Comparison of ENCODE assay signal across 1 cellular context in the genomic region with DNA sequence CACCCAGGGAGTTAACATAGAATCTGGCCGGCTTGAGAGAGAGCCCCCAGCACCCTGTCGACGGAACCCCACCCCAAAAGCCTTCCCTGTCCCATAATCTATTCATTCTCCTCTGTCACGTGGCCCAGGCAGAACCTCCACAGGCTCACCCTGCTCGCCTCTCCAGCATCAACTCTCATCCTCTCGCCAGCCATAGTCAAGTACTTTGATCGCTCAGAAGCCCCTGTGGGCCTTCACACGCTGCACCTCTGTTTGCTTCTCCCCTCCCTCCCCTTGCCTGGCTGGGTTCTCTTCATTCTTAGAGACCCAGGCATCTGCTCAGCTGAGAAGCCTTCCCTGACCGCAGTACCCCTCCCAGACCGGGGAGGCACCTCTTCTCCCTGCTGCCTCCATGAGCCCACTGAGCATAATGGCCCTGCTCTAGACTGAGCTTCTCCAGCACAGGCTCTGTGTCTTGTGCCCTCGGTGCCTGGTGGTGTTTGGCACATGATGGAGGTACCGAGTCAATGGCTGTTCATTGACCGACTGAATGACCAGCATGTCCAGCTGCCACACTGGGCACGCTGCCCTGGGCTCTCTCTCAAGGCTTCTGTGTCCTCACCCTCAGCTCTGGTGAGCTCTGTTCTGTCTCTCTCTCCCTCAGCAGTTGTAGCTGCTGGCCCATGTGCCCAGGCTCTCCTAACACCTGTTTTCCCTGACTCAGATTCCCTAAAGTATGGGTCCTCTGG.
TF ChIP-seq lines count a peak whose summit lies in the region.

No MANE protein-coding gene starts in this region.

TF ChIP-seq in GM23338, 12 proteins besides CTCF, POLR2A, EP300 and RAD21 (continued from another document):
- no peak for TF ChIP-seq EZH2phosphoT487 (IDR thresholded peaks at IDR 0.05; ENCODE audit: unreplicated experiment)
- TF ChIP-seq, protein P1, sequence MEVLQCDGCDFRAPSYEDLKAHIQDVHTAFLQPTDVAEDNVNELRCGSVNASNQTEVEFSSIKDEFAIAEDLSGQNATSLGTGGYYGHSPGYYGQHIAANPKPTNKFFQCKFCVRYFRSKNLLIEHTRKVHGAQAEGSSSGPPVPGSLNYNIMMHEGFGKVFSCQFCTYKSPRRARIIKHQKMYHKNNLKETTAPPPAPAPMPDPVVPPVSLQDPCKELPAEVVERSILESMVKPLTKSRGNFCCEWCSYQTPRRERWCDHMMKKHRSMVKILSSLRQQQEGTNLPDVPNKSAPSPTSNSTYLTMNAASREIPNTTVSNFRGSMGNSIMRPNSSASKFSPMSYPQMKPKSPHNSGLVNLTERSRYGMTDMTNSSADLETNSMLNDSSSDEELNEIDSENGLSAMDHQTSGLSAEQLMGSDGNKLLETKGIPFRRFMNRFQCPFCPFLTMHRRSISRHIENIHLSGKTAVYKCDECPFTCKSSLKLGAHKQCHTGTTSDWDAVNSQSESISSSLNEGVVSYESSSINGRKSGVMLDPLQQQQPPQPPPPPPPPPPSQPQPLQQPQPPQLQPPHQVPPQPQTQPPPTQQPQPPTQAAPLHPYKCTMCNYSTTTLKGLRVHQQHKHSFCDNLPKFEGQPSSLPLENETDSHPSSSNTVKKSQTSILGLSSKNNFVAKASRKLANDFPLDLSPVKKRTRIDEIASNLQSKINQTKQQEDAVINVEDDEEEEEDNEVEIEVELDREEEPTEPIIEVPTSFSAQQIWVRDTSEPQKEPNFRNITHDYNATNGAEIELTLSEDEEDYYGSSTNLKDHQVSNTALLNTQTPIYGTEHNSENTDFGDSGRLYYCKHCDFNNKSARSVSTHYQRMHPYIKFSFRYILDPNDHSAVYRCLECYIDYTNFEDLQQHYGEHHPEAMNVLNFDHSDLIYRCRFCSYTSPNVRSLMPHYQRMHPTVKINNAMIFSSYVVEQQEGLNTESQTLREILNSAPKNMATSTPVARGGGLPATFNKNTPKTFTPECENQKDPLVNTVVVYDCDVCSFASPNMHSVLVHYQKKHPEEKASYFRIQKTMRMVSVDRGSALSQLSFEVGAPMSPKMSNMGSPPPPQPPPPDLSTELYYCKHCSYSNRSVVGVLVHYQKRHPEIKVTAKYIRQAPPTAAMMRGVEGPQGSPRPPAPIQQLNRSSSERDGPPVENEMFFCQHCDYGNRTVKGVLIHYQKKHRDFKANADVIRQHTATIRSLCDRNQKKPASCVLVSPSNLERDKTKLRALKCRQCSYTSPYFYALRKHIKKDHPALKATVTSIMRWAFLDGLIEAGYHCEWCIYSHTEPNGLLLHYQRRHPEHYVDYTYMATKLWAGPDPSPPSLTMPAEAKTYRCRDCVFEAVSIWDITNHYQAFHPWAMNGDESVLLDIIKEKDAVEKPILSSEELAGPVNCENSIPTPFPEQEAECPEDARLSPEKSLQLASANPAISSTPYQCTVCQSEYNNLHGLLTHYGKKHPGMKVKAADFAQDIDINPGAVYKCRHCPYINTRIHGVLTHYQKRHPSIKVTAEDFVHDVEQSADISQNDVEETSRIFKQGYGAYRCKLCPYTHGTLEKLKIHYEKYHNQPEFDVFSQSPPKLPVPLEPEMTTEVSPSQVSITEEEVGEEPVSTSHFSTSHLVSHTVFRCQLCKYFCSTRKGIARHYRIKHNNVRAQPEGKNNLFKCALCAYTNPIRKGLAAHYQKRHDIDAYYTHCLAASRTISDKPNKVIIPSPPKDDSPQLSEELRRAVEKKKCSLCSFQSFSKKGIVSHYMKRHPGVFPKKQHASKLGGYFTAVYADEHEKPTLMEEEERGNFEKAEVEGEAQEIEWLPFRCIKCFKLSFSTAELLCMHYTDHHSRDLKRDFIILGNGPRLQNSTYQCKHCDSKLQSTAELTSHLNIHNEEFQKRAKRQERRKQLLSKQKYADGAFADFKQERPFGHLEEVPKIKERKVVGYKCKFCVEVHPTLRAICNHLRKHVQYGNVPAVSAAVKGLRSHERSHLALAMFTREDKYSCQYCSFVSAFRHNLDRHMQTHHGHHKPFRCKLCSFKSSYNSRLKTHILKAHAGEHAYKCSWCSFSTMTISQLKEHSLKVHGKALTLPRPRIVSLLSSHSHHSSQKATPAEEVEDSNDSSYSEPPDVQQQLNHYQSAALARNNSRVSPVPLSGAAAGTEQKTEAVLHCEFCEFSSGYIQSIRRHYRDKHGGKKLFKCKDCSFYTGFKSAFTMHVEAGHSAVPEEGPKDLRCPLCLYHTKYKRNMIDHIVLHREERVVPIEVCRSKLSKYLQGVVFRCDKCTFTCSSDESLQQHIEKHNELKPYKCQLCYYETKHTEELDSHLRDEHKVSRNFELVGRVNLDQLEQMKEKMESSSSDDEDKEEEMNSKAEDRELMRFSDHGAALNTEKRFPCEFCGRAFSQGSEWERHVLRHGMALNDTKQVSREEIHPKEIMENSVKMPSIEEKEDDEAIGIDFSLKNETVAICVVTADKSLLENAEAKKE (CRISPR knock-in tag; IDR thresholded peaks at IDR 0.05) = no peak
- TF ChIP-seq, protein P2, sequence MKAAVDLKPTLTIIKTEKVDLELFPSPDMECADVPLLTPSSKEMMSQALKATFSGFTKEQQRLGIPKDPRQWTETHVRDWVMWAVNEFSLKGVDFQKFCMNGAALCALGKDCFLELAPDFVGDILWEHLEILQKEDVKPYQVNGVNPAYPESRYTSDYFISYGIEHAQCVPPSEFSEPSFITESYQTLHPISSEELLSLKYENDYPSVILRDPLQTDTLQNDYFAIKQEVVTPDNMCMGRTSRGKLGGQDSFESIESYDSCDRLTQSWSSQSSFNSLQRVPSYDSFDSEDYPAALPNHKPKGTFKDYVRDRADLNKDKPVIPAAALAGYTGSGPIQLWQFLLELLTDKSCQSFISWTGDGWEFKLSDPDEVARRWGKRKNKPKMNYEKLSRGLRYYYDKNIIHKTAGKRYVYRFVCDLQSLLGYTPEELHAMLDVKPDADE (IDR thresholded peaks at IDR 0.05) = no peak
- no peak for TF ChIP-seq EZH2 (IDR thresholded peaks at IDR 0.05; ENCODE audit: low read depth, unreplicated experiment)
- TF ChIP-seq ZNF114 (CRISPR knock-in tag; IDR thresholded peaks at IDR 0.05) = no peak
- TF ChIP-seq, protein P3, sequence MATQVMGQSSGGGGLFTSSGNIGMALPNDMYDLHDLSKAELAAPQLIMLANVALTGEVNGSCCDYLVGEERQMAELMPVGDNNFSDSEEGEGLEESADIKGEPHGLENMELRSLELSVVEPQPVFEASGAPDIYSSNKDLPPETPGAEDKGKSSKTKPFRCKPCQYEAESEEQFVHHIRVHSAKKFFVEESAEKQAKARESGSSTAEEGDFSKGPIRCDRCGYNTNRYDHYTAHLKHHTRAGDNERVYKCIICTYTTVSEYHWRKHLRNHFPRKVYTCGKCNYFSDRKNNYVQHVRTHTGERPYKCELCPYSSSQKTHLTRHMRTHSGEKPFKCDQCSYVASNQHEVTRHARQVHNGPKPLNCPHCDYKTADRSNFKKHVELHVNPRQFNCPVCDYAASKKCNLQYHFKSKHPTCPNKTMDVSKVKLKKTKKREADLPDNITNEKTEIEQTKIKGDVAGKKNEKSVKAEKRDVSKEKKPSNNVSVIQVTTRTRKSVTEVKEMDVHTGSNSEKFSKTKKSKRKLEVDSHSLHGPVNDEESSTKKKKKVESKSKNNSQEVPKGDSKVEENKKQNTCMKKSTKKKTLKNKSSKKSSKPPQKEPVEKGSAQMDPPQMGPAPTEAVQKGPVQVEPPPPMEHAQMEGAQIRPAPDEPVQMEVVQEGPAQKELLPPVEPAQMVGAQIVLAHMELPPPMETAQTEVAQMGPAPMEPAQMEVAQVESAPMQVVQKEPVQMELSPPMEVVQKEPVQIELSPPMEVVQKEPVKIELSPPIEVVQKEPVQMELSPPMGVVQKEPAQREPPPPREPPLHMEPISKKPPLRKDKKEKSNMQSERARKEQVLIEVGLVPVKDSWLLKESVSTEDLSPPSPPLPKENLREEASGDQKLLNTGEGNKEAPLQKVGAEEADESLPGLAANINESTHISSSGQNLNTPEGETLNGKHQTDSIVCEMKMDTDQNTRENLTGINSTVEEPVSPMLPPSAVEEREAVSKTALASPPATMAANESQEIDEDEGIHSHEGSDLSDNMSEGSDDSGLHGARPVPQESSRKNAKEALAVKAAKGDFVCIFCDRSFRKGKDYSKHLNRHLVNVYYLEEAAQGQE (IDR thresholded peaks at IDR 0.05; ENCODE audit: unreplicated experiment) = no peak
